Comparison of ENCODE assay signal across 10 cellular contexts in genomic region chr17:21512307-21513011, GRCh38.
DNase-seq lines count a peak whose midpoint lies in the region; ATAC-seq and TF ChIP-seq lines count a peak whose summit lies in the region.
"Had no signal": no experiment of that assay in that cellular context is flagged by ENCODE, and none has a peak within 500 bp of the region (broad histone marks: within the 10 kb centered on the region; RNA-seq: fewer than 3 reads in every experiment).

No MANE protein-coding gene starts in this region.

- H3K4me3 Mint-ChIP-seq in natural killer cell treated with Interleukin-12 subunit alpha and Interleukin-12 subunit beta and Interleukin-15 and Interleukin-18, amount 100 ng/mL, for 72 hours, result peak overlapping the region; percentile 61
- no peak overlapping the region for H3K4me3 Mint-ChIP-seq in natural killer cell

- H3K4ac ChIP-seq in mesenchymal stem cell (ENCODE audit: low read depth in 1 of 2, low read length in 2 of 2), result no peak overlapping the region

- H3K36me3 Mint-ChIP-seq in natural killer cell treated with Interleukin-12 subunit alpha and Interleukin-12 subunit beta and Interleukin-15 and Interleukin-18, amount 100 ng/mL, for 72 hours, result no peaks in the 10 kb centered on the region
- H3K36me3 Mint-ChIP-seq in natural killer cell, result no peaks in the 10 kb centered on the region
- H3K36me3 Mint-ChIP-seq: IgD-negative memory B cell had no signal

- no peaks in the 10 kb centered on the region for H3K9me3 ChIP-seq in adipocyte (ENCODE audit: control insufficient read depth, low read length)
- no peaks in the 10 kb centered on the region for H3K9me3 ChIP-seq in mesenchymal stem cell (ENCODE audit: control insufficient read depth, low read length)
- H3K9me3 ChIP-seq in tibial nerve, result no peaks in the 10 kb centered on the region
- H3K9me3 ChIP-seq: body of pancreas had no signal

- TF ChIP-seq CTCF in natural killer cell (IDR thresholded peaks at IDR 0.05), result no peak
- no peak for TF ChIP-seq CTCF in tibial nerve (IDR thresholded peaks at IDR 0.05)

- no peak overlapping the region for H2BK12ac ChIP-seq in mesenchymal stem cell (ENCODE audit: low read length in 2 of 2)

- peaks cover 6% of the 10 kb centered on the region for H3K27me3 ChIP-seq in adipocyte (replicated peaks; ENCODE audit: control insufficient read depth, insufficient read depth, low read length)
- peaks cover 19 to 32% of the 10 kb centered on the region in 2 experiments for H3K27me3 ChIP-seq in mesenchymal stem cell (ENCODE audit: control insufficient read depth in 1 of 2, insufficient read depth in 1 of 2, low read length in 2 of 2)
- H3K27me3 ChIP-seq in tibial nerve, result no peaks in the 10 kb centered on the region
- H3K27me3 ChIP-seq: body of pancreas had no signal

- no peak overlapping the region for H2AFZ ChIP-seq in mesenchymal stem cell (ENCODE audit: low read depth, low read length)

- H3K36me3 ChIP-seq in adipocyte (ENCODE audit: control insufficient read depth, insufficient read depth, low read length, severe bottlenecking), result no peaks in the 10 kb centered on the region
- H3K36me3 ChIP-seq in mesenchymal stem cell (ENCODE audit: control insufficient read depth in 1 of 2, insufficient read depth in 2 of 2, low read depth in 1 of 2, low read length in 2 of 2), result no peaks in the 10 kb centered on the region
- H3K36me3 ChIP-seq in tibial nerve, result no peaks in the 10 kb centered on the region

- no peak overlapping the region for H2BK15ac ChIP-seq in mesenchymal stem cell (ENCODE audit: low read depth, poor library complexity, severe bottlenecking)

- intact Hi-C loops in natural killer cell (cut with micrococcal nuclease), result loop anchor here (2.0 to 10.0 kb wide), 2 partner anchors 198 to 232 kb away; no protein-coding TSS in a partner anchor

- no peak overlapping the region for H4K91ac ChIP-seq in mesenchymal stem cell (ENCODE audit: low read length)

- WGBS in mesenchymal stem cell, result 63% methylated on average over 15 of the region's 18 CpGs
- 60 to 63% methylated on average over 18 of the region's 18 CpGs for WGBS in tibial nerve, 2 donors

- DNase-seq in natural killer cell treated with Interleukin-12 subunit alpha and Interleukin-12 subunit beta and Interleukin-15 and Interleukin-18, amount 100 ng/mL, for 72 hours (ENCODE audit: low spot score), result no peak
- DNase-seq in natural killer cell (no peak), adipocyte (ENCODE audit: low read depth) (no peak), mesenchymal stem cell (no peak), tibial nerve (ENCODE audit: low spot score in 2 of 2) (no peak), NCI-H2196 treated with DMSO at 0.1 percent for 48 hours (lab: John Stamatoyannopoulos, UW; ENCODE audit: unreplicated experiment) (no peak), NCI-H1048 (lab: John Stamatoyannopoulos, UW) (no peak), NCI-H226 (no peak)

- H3K4me1 ChIP-seq in adipocyte (ENCODE audit: control insufficient read depth, insufficient read depth, low read length), result peaks cover 3% of the 10 kb centered on the region
- H3K4me1 ChIP-seq in mesenchymal stem cell (ENCODE audit: control insufficient read depth, insufficient read depth, low read depth, low read length), result peaks cover 11% of the 10 kb centered on the region
- peaks cover 0 to 19% (median 0%) of the 10 kb centered on the region in 4 donors for H3K4me1 ChIP-seq in tibial nerve

- no peak overlapping the region for H3K27ac ChIP-seq in mesenchymal stem cell (ENCODE audit: low read length, poor library complexity, severe bottlenecking)
- peak overlapping the region in 3 of 4 donors; percentile 4 to 85 (median 82) for H3K27ac ChIP-seq in tibial nerve

- peak overlapping the region; percentile 37 for H4K8ac ChIP-seq in mesenchymal stem cell (ENCODE audit: low read length)

- no peak for TF ChIP-seq POLR2A in tibial nerve (IDR thresholded peaks at IDR 0.05)

- H2AK5ac ChIP-seq in mesenchymal stem cell (ENCODE audit: low read length, severe bottlenecking), result no peak overlapping the region

- no peak for TF ChIP-seq EP300 in tibial nerve (IDR thresholded peaks at IDR 0.05)

- no peak overlapping the region for H3K23ac ChIP-seq in mesenchymal stem cell (ENCODE audit: low read length in 2 of 2)

- peaks cover 5 to 14% of the 10 kb centered on the region in 2 donors for H3K4me1 Mint-ChIP-seq in natural killer cell treated with Interleukin-12 subunit alpha and Interleukin-12 subunit beta and Interleukin-15 and Interleukin-18, amount 100 ng/mL, for 72 hours (ENCODE audit: low read depth in 2 of 2)
- peaks cover 11 to 17% of the 10 kb centered on the region in 2 donors for H3K4me1 Mint-ChIP-seq in natural killer cell

- peak overlapping the region; percentile 50 for H3K4me2 ChIP-seq in mesenchymal stem cell (ENCODE audit: low read length, poor library complexity, severe bottlenecking)

- H3K27ac Mint-ChIP-seq in natural killer cell treated with Interleukin-12 subunit alpha and Interleukin-12 subunit beta and Interleukin-15 and Interleukin-18, amount 100 ng/mL, for 72 hours, result no peak overlapping the region
- no peak overlapping the region for H3K27ac Mint-ChIP-seq in natural killer cell

- no peak overlapping the region for H3K18ac ChIP-seq in mesenchymal stem cell (ENCODE audit: low read depth in 1 of 2, low read length in 2 of 2)

- H3K14ac ChIP-seq in mesenchymal stem cell (ENCODE audit: low read length in 2 of 2), result no peak overlapping the region

- peak overlapping the region; percentile 62 for H3K9ac ChIP-seq in adipocyte (ENCODE audit: low read length)
- peak overlapping the region; percentile 85 for H3K9ac ChIP-seq in mesenchymal stem cell (ENCODE audit: low read length)

- H2BK120ac ChIP-seq in mesenchymal stem cell (ENCODE audit: low read depth, low read length), result no peak overlapping the region

- H3K9me3 Mint-ChIP-seq in natural killer cell treated with Interleukin-12 subunit alpha and Interleukin-12 subunit beta and Interleukin-15 and Interleukin-18, amount 100 ng/mL, for 72 hours, result no peaks in the 10 kb centered on the region
- H3K9me3 Mint-ChIP-seq in natural killer cell, result no peaks in the 10 kb centered on the region
- H3K9me3 Mint-ChIP-seq: IgD-negative memory B cell had no signal

- H3K4me3 ChIP-seq in adipocyte (ENCODE audit: low read length) (peak overlapping the region; percentile 61), mesenchymal stem cell (ENCODE audit: insufficient read depth in 1 of 2, low read depth in 1 of 2, low read length in 2 of 2) (peak overlapping the region in 1 of 2 experiments; percentile 58), tibial nerve (peak overlapping the region in 1 of 4 donors; percentile 7)
- H3K4me3 ChIP-seq: body of pancreas had no signal

- ATAC-seq in natural killer cell treated with Interleukin-12 subunit alpha and Interleukin-12 subunit beta and Interleukin-15 and Interleukin-18, amount 100 ng/mL, for 72 hours, result peak in 1 of 2 donors; percentile 25
- ATAC-seq in natural killer cell, result no peak

- H3K27me3 Mint-ChIP-seq in natural killer cell treated with Interleukin-12 subunit alpha and Interleukin-12 subunit beta and Interleukin-15 and Interleukin-18, amount 100 ng/mL, for 72 hours, result peaks cover 25 to 46% of the 10 kb centered on the region in 2 donors
- peaks cover 28 to 46% of the 10 kb centered on the region in 2 donors for H3K27me3 Mint-ChIP-seq in natural killer cell (ENCODE audit: low read depth in 2 of 2)

- no peaks in the 10 kb centered on the region for H3K79me1 ChIP-seq in mesenchymal stem cell (replicated peaks; ENCODE audit: low read length, poor library complexity, severe bottlenecking)

- no peak overlapping the region for H2BK5ac ChIP-seq in mesenchymal stem cell (ENCODE audit: low read depth, low read length, poor library complexity, severe bottlenecking)
